25 cellular contexts compared by ENCODE assay signal in the genomic region with DNA sequence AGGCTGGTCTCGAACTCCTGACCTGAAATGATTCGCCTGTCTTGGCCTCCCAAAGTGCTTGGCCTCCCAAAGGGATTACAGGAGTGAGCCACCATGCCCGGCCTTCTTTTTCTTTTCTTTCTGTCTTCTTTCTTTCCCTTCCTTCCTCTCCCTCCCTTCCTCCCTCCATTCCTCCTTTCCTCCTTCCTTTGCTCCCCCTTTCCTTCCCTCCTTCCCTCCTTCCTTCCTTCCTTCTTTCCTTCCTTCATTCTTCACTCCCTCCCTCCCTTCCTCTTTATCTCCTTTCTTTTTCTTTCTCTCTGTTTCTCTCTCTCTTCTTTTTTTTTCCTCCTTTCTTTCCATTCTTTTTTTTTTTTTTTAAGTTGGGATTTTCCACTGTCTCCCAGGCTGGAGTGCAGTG. TPM values are rescaled to one million over a fixed set of nuclear protein-coding genes. Genes with fewer than 3 reads are reported as not detected.
DNase-seq lines count a peak whose midpoint lies in the region; ATAC-seq, FAIRE-seq and TF ChIP-seq lines count a peak whose summit lies in the region.
"Had no signal": no experiment of that assay in that cellular context is flagged by ENCODE, and none has a peak within 500 bp of the region (broad histone marks: within the 10 kb centered on the region; RNA-seq: fewer than 3 reads in every experiment).

No MANE protein-coding gene starts in this region.

- H3K27ac Mint-ChIP-seq in MCF 10A (ENCODE audit: low read depth, unreplicated experiment) = peak overlapping the region; percentile 59
- H3K27ac Mint-ChIP-seq in natural killer cell treated with Interleukin-12 subunit alpha and Interleukin-12 subunit beta and Interleukin-15 and Interleukin-18, amount 100 ng/mL, for 72 hours = no peak overlapping the region
- H3K27ac Mint-ChIP-seq in natural killer cell = no peak overlapping the region
- H3K27ac Mint-ChIP-seq: CD4-positive, CD25-positive, alpha-beta regulatory T cell; CD8-positive, alpha-beta memory T cell had no signal

- in situ Hi-C loops in K562 (cut with MboI) = no loop called here

- 0 out of 2 replicates have a peak, but pooled peaks cover 5% of the 10 kb centered on the region for H4K20me1 ChIP-seq in K562 (replicated peaks; ENCODE audit: control insufficient read depth, insufficient read depth, low read length)
- H4K20me1 ChIP-seq: BLaER1 had no signal

- no peak overlapping the region for H3K4me3 ChIP-seq in breast epithelium
- H3K4me3 ChIP-seq in K562 = no peak overlapping the region
- H3K4me3 ChIP-seq: BLaER1 had no signal

- H3K4me2 ChIP-seq in K562 (ENCODE audit: insufficient read depth, low read length) = no peak overlapping the region
- H3K4me2 ChIP-seq: BLaER1 had no signal

- no peak overlapping the region for H3K27ac ChIP-seq in breast epithelium
- H3K27ac ChIP-seq in K562 (ENCODE audit: extremely low read depth, low read depth, low read length) = no peak overlapping the region
- H3K27ac ChIP-seq: BLaER1 had no signal

- no peaks in the 10 kb centered on the region for H3K9me1 ChIP-seq in K562 (ENCODE audit: control insufficient read depth, insufficient read depth, low read length)

- TF ChIP-seq CTCF in MCF 10A (IDR thresholded peaks at IDR 0.05; ENCODE audit: unreplicated experiment) = no peak
- TF ChIP-seq CTCF in breast epithelium (IDR thresholded peaks at IDR 0.05) = no peak
- TF ChIP-seq CTCF in natural killer cell (IDR thresholded peaks at IDR 0.05) = no peak
- TF ChIP-seq CTCF in K562 (IDR thresholded peaks at IDR 0.05 in 2 of 3, conservative IDR thresholded peaks at IDR 0.05 in 1 of 3; ENCODE audit: insufficient read depth in 2 of 3, low read depth in 1 of 3, low read length in 3 of 3) = no peak

- intact Hi-C loops in MCF 10A (cut with micrococcal nuclease) = no loop called here
- intact Hi-C loops in breast epithelium (cut with DNase I; ENCODE audit: low total_unique reads) = no loop called here
- intact Hi-C loops in natural killer cell (cut with micrococcal nuclease) = no loop called here
- intact Hi-C loops in K562 (cut with micrococcal nuclease) = no loop called here

- H3K27me3 ChIP-seq in breast epithelium = peaks cover 0 to 6% of the 10 kb centered on the region in 2 donors
- peaks cover 9 to 40% of the 10 kb centered on the region in 2 experiments; a peak in 4 of 5 replicates for H3K27me3 ChIP-seq in K562 (ENCODE audit: control insufficient read depth in 2 of 2, insufficient read depth in 2 of 2, low read length in 2 of 2)

- H3K36me3 Mint-ChIP-seq in MCF 10A (ENCODE audit: insufficient read depth, unreplicated experiment) = peaks cover 99% of the 10 kb centered on the region
- H3K36me3 Mint-ChIP-seq in natural killer cell treated with Interleukin-12 subunit alpha and Interleukin-12 subunit beta and Interleukin-15 and Interleukin-18, amount 100 ng/mL, for 72 hours = no peaks in the 10 kb centered on the region
- no peaks in the 10 kb centered on the region for H3K36me3 Mint-ChIP-seq in natural killer cell
- H3K36me3 Mint-ChIP-seq: CD14-positive monocyte; CD4-positive, alpha-beta memory T cell; CD4-positive, CD25-positive, alpha-beta regulatory T cell; CD8-positive, alpha-beta memory T cell had no signal

- H3K9ac ChIP-seq in K562 (ENCODE audit: insufficient read depth in 1 of 2, low read depth in 2 of 2, low read length in 2 of 2) = no peak overlapping the region
- H3K9ac ChIP-seq: BLaER1 had no signal

- no peaks in the 10 kb centered on the region for H3K79me2 ChIP-seq in K562 (ENCODE audit: control insufficient read depth, insufficient read depth, low read length)

- no peaks in the 10 kb centered on the region for H3K9me3 Mint-ChIP-seq in MCF 10A (ENCODE audit: unreplicated experiment)
- no peaks in the 10 kb centered on the region for H3K9me3 Mint-ChIP-seq in natural killer cell treated with Interleukin-12 subunit alpha and Interleukin-12 subunit beta and Interleukin-15 and Interleukin-18, amount 100 ng/mL, for 72 hours
- no peaks in the 10 kb centered on the region for H3K9me3 Mint-ChIP-seq in natural killer cell
- H3K9me3 Mint-ChIP-seq: CD4-positive, alpha-beta memory T cell; CD8-positive, alpha-beta memory T cell had no signal

- peaks cover 24% of the 10 kb centered on the region for H3K4me1 Mint-ChIP-seq in MCF 10A (ENCODE audit: insufficient read depth, unreplicated experiment)
- H3K4me1 Mint-ChIP-seq in natural killer cell treated with Interleukin-12 subunit alpha and Interleukin-12 subunit beta and Interleukin-15 and Interleukin-18, amount 100 ng/mL, for 72 hours (ENCODE audit: low read depth in 2 of 2) = peaks cover 7 to 10% of the 10 kb centered on the region in 2 donors
- peaks cover 7 to 17% of the 10 kb centered on the region in 2 donors for H3K4me1 Mint-ChIP-seq in natural killer cell

- POLR2A ChIA-PET in MCF 10A (lab: Yijun Ruan, JAX) = no interaction called here
- POLR2A ChIA-PET in K562 (lab: Yijun Ruan, JAX) = no interaction called here

- H3K4me1 ChIP-seq in breast epithelium (no peaks in the 10 kb centered on the region), K562 (replicated peaks in 1 of 2; ENCODE audit: control insufficient read depth in 2 of 2, insufficient read depth in 2 of 2, low read length in 2 of 2) (peaks cover 0 to 23% of the 10 kb centered on the region in 2 experiments; a peak in 2 of 5 replicates)
- H3K4me1 ChIP-seq: BE2C, BLaER1 had no signal

- FAIRE-seq in K562 (lab: Jason Lieb, UNC) = no peak
- FAIRE-seq: A204.1, G401.6, GM12891, GM19239 had no signal

- no peaks in the 10 kb centered on the region for H3K27me3 Mint-ChIP-seq in MCF 10A (ENCODE audit: insufficient read depth, unreplicated experiment)
- peaks cover 10 to 26% of the 10 kb centered on the region in 2 donors for H3K27me3 Mint-ChIP-seq in natural killer cell treated with Interleukin-12 subunit alpha and Interleukin-12 subunit beta and Interleukin-15 and Interleukin-18, amount 100 ng/mL, for 72 hours
- peaks cover 23 to 27% of the 10 kb centered on the region in 2 donors for H3K27me3 Mint-ChIP-seq in natural killer cell (ENCODE audit: low read depth in 2 of 2)

- TF ChIP-seq RAD21 in K562 (CRISPR knock-in tag; conservative IDR thresholded peaks at IDR 0.05 in 1 of 2, IDR thresholded peaks at IDR 0.05 in 1 of 2) = no peak

- TF ChIP-seq POLR2A in breast epithelium (IDR thresholded peaks at IDR 0.05) = no peak
- no peak for TF ChIP-seq POLR2A in K562 (conservative IDR thresholded peaks at IDR 0.05)

- CTCF ChIA-PET in MCF 10A (lab: Yijun Ruan, JAX) (no interaction called here), K562 (lab: Yijun Ruan, JAX; ENCODE audit: low intra/inter-chr PET ratio) (no interaction called here)

- H3K36me3 ChIP-seq in breast epithelium (no peaks in the 10 kb centered on the region), K562 (ENCODE audit: control insufficient read depth, insufficient read depth, low read length) (no peaks in the 10 kb centered on the region)
- H3K36me3 ChIP-seq: BE2C, BLaER1 had no signal

- H3K9me3 ChIP-seq in breast epithelium = no peaks in the 10 kb centered on the region
- H3K9me3 ChIP-seq in K562 (replicated peaks; ENCODE audit: control insufficient read depth, insufficient read depth, low read depth, low read length) = no peaks in the 10 kb centered on the region
- H3K9me3 ChIP-seq: BE2C, BLaER1 had no signal

- no TSS peak for BruUV-seq in MCF 10A (replicated peaks; lab: Mats Ljungman, UMichigan)
- no TSS peak for BruUV-seq in K562 (replicated peaks; lab: Mats Ljungman, UMichigan)

- ATAC-seq in natural killer cell treated with Interleukin-12 subunit alpha and Interleukin-12 subunit beta and Interleukin-15 and Interleukin-18, amount 100 ng/mL, for 72 hours = no peak
- no peak for ATAC-seq in natural killer cell
- no peak for ATAC-seq in K562
- no peak for ATAC-seq in HG02623 (IDR thresholded peaks at IDR 0.05; ENCODE audit: unreplicated experiment)

- H3K4me3 Mint-ChIP-seq in MCF 10A (ENCODE audit: unreplicated experiment) = no peak overlapping the region
- no peak overlapping the region for H3K4me3 Mint-ChIP-seq in natural killer cell treated with Interleukin-12 subunit alpha and Interleukin-12 subunit beta and Interleukin-15 and Interleukin-18, amount 100 ng/mL, for 72 hours
- H3K4me3 Mint-ChIP-seq in natural killer cell = no peak overlapping the region
- H3K4me3 Mint-ChIP-seq: CD4-positive, alpha-beta memory T cell; CD4-positive, CD25-positive, alpha-beta regulatory T cell had no signal

- H2AFZ ChIP-seq in K562 (ENCODE audit: low read depth, low read length) = no peak overlapping the region

- DNase-seq in MCF 10A (ENCODE audit: unreplicated experiment) = no peak
- DNase-seq in breast epithelium (ENCODE audit: low spot score in 2 of 2) = no peak
- peak; percentile 2 for DNase-seq in natural killer cell treated with Interleukin-12 subunit alpha and Interleukin-12 subunit beta and Interleukin-15 and Interleukin-18, amount 100 ng/mL, for 72 hours (ENCODE audit: low spot score)
- no peak for DNase-seq in natural killer cell
- no peak for DNase-seq in K562 (ENCODE audit: extremely low read depth in 1 of 4, low spot score in 3 of 4)
- no peak for DNase-seq in DMS 273 treated with DMSO at 0.1 percent for 48 hours (lab: John Stamatoyannopoulos, UW)
- DNase-seq: 8988T; ACHN; BE2C; C1 segment of cervical spinal cord; CD4-positive, alpha-beta memory T cell; CD4-positive, CD25-positive, alpha-beta regulatory T cell; CD8-positive, alpha-beta memory T cell; COR-L47; DMS79 treated with DMSO at 0.1 percent for 48 hours; GF-D8 had no signal

- TF ChIP-seq EP300 in K562 (IDR thresholded peaks at IDR 0.05; ENCODE audit: low read length) = no peak

- WGBS in K562 (ENCODE audit: insufficient coverage, low coverage, missing lambda C conversion rate) = 6% methylated on average over 3 of the region's 3 CpGs

RNA-seq across cellular contexts. Expression of gene C3, which starts 12.1 kb away (rescaled TPM):
- total RNA-seq in MCF 10A (2022) = 842 and 872 TPM in 2 replicates
- total RNA-seq in breast epithelium = 1,000 to 10,000 TPM in 2 of 3 donors, 100 to 1,000 TPM in 1; 856 to 1,298 (median 1,115) TPM
- total RNA-seq in natural killer cell treated with Interleukin-12 subunit alpha and Interleukin-12 subunit beta and Interleukin-15 and Interleukin-18, amount 100 ng/mL, for 72 hours = 1 to 10 TPM; 3.5 to 9.2 TPM
- total RNA-seq in natural killer cell = 1 to 10 TPM in 1 of 3 donors, under 1 TPM in 1, not detected in 1; 0.38 to 5.5 TPM
- total RNA-seq in K562 (2011; cell fraction: chromatin; rRNA removed; ENCODE audit: low replicate concordance) = 19.5 and 33.3 TPM in 2 replicates
- 14.5 and 17.5 TPM in 2 replicates for total RNA-seq in K562 (2011; cell fraction: nucleolus; rRNA removed)
- 15.2 and 15.6 TPM in 2 replicates for total RNA-seq in K562 (2011; cell fraction: nucleoplasm; rRNA removed)
- 0.59 and 2.0 TPM in 2 replicates for total RNA-seq in K562 (2014; rRNA removed)
- total RNA-seq in K562 (2014; rRNA removed; fragmentation: Illumina TruSeq; extraction: Trizol) = 1.1 and 1.5 TPM in 2 replicates
- 2.1 and 2.2 TPM in 2 replicates for total RNA-seq in K562 (2015; rRNA removed; fragmentation: Illumina TruSeq; extraction: Trizol)
- total RNA-seq in K562 (2021) = 8.0 and 10.6 TPM in 2 replicates
- polyA plus RNA-seq in K562 (2011; rRNA removed) = 9.1 and 40.9 TPM in 2 replicates
- 9.2 and 36.7 TPM in 2 replicates for polyA plus RNA-seq in K562 (2011; cell fraction: cytosol; rRNA removed)
- 23.7 and 50.5 TPM in 2 replicates for polyA plus RNA-seq in K562 (2011; cell fraction: nucleus; rRNA removed)
- 7.4 and 20.1 TPM in 2 replicates for polyA plus RNA-seq in K562 (2012)
- polyA plus RNA-seq in K562 (2014; fragmentation: Illumina TruSeq; extraction: Trizol) = 2.4 and 4.3 TPM in 2 replicates
- polyA plus RNA-seq in K562 (2014; fragmentation: Nextera tagmentation; extraction: Ambion mirVana) = 1 to 10 TPM; 1.2 to 2.2 TPM
- polyA plus RNA-seq in K562 (2014; rRNA removed) = 2.5 and 5.4 TPM in 2 replicates
- polyA minus RNA-seq in K562 (2011; rRNA and poly(A)+ RNA removed) = 6.5 and 24.5 TPM in 2 replicates
- polyA minus RNA-seq in K562 (2011; cell fraction: cytosol; rRNA and poly(A)+ RNA removed) = 23.9 and 64.6 TPM in 2 replicates
- 16.2 and 39.1 TPM in 2 replicates for polyA minus RNA-seq in K562 (2011; cell fraction: nucleus; rRNA and poly(A)+ RNA removed)
- total RNA-seq: CD4-positive, CD25-positive, alpha-beta regulatory T cell had no signal
- polyA plus RNA-seq: CD4-positive, alpha-beta memory T cell; CD4-positive, CD25-positive, alpha-beta regulatory T cell; CD8-positive, alpha-beta memory T cell had no signal

RNA-seq across cellular contexts. Expression of gene GPR108, which starts 29.0 kb away (rescaled TPM):
- 115 and 124 TPM in 2 replicates for total RNA-seq in MCF 10A (2022)
- 10 to 100 TPM; 62.9 to 98.1 (median 78.0) TPM for total RNA-seq in breast epithelium
- total RNA-seq in natural killer cell treated with Interleukin-12 subunit alpha and Interleukin-12 subunit beta and Interleukin-15 and Interleukin-18, amount 100 ng/mL, for 72 hours = 10 to 100 TPM; 67.4 to 70.4 TPM
- total RNA-seq in natural killer cell = 10 to 100 TPM; 66.1 to 78.0 (median 76.9) TPM
- total RNA-seq in K562 (2011; cell fraction: chromatin; rRNA removed; ENCODE audit: low replicate concordance) = 45.9 and 112 TPM in 2 replicates
- 96.6 and 107 TPM in 2 replicates for total RNA-seq in K562 (2011; cell fraction: nucleolus; rRNA removed)
- 72.1 and 74.9 TPM in 2 replicates for total RNA-seq in K562 (2011; cell fraction: nucleoplasm; rRNA removed)
- total RNA-seq in K562 (2014; rRNA removed) = 23.8 and 33.5 TPM in 2 replicates
- total RNA-seq in K562 (2014; rRNA removed; fragmentation: Illumina TruSeq; extraction: Trizol) = 12.3 and 16.4 TPM in 2 replicates
- 21.9 and 24.4 TPM in 2 replicates for total RNA-seq in K562 (2015; rRNA removed; fragmentation: Illumina TruSeq; extraction: Trizol)
- 31.1 and 33.1 TPM in 2 replicates for total RNA-seq in K562 (2021)
- polyA plus RNA-seq in K562 (2011; rRNA removed) = 29.8 and 46.5 TPM in 2 replicates
- polyA plus RNA-seq in K562 (2011; cell fraction: cytosol; rRNA removed) = 43.8 and 51.1 TPM in 2 replicates
- polyA plus RNA-seq in K562 (2011; cell fraction: nucleus; rRNA removed) = 180 and 195 TPM in 2 replicates
- 29.9 and 65.7 TPM in 2 replicates for polyA plus RNA-seq in K562 (2012)
- 32.3 and 33.2 TPM in 2 replicates for polyA plus RNA-seq in K562 (2014; fragmentation: Illumina TruSeq; extraction: Trizol)
- polyA plus RNA-seq in K562 (2014; fragmentation: Nextera tagmentation; extraction: Ambion mirVana) = 1 to 10 TPM; 2.4 to 6.1 TPM
- 32.9 and 36.4 TPM in 2 replicates for polyA plus RNA-seq in K562 (2014; rRNA removed)
- 22.3 and 35.9 TPM in 2 replicates for polyA minus RNA-seq in K562 (2011; rRNA and poly(A)+ RNA removed)
- polyA minus RNA-seq in K562 (2011; cell fraction: cytosol; rRNA and poly(A)+ RNA removed) = 21.0 and 22.6 TPM in 2 replicates
- polyA minus RNA-seq in K562 (2011; cell fraction: nucleus; rRNA and poly(A)+ RNA removed) = 18.7 and 34.9 TPM in 2 replicates

RNA-seq across cellular contexts. Expression of gene TRIP10, which starts 31.1 kb away (rescaled TPM):
- total RNA-seq in MCF 10A (2022) = 45.4 and 49.7 TPM in 2 replicates
- 10 to 100 TPM; 56.9 to 98.1 (median 87.5) TPM for total RNA-seq in breast epithelium
- total RNA-seq in natural killer cell treated with Interleukin-12 subunit alpha and Interleukin-12 subunit beta and Interleukin-15 and Interleukin-18, amount 100 ng/mL, for 72 hours = 10 to 100 TPM; 44.8 to 76.5 TPM
- 1 to 10 TPM; 1.0 to 5.2 (median 3.3) TPM for total RNA-seq in natural killer cell
- total RNA-seq in K562 (2011; cell fraction: chromatin; rRNA removed; ENCODE audit: low replicate concordance) = 67.3 and 119 TPM in 2 replicates
- total RNA-seq in K562 (2011; cell fraction: nucleolus; rRNA removed) = 65.3 and 66.5 TPM in 2 replicates
- 53.5 and 66.7 TPM in 2 replicates for total RNA-seq in K562 (2011; cell fraction: nucleoplasm; rRNA removed)
- 57.4 and 61.8 TPM in 2 replicates for total RNA-seq in K562 (2014; rRNA removed)
- total RNA-seq in K562 (2014; rRNA removed; fragmentation: Illumina TruSeq; extraction: Trizol) = 23.6 and 29.4 TPM in 2 replicates
- 34.6 and 36.1 TPM in 2 replicates for total RNA-seq in K562 (2015; rRNA removed; fragmentation: Illumina TruSeq; extraction: Trizol)
- total RNA-seq in K562 (2021) = 59.1 and 63.2 TPM in 2 replicates
- polyA plus RNA-seq in K562 (2011; rRNA removed) = 29.1 and 39.3 TPM in 2 replicates
- 22.8 and 30.6 TPM in 2 replicates for polyA plus RNA-seq in K562 (2011; cell fraction: cytosol; rRNA removed)
- 113 and 133 TPM in 2 replicates for polyA plus RNA-seq in K562 (2011; cell fraction: nucleus; rRNA removed)
- 47.5 and 50.8 TPM in 2 replicates for polyA plus RNA-seq in K562 (2012)
- 56.2 and 56.7 TPM in 2 replicates for polyA plus RNA-seq in K562 (2014; fragmentation: Illumina TruSeq; extraction: Trizol)
- 1 to 10 TPM; 1.2 to 2.7 TPM for polyA plus RNA-seq in K562 (2014; fragmentation: Nextera tagmentation; extraction: Ambion mirVana)
- 66.6 and 66.8 TPM in 2 replicates for polyA plus RNA-seq in K562 (2014; rRNA removed)
- polyA minus RNA-seq in K562 (2011; rRNA and poly(A)+ RNA removed) = 17.1 and 20.3 TPM in 2 replicates
- polyA minus RNA-seq in K562 (2011; cell fraction: cytosol; rRNA and poly(A)+ RNA removed) = 18.3 and 21.0 TPM in 2 replicates
- 21.3 and 30.1 TPM in 2 replicates for polyA minus RNA-seq in K562 (2011; cell fraction: nucleus; rRNA and poly(A)+ RNA removed)

RNA-seq across cellular contexts. Expression of gene TNFSF14, which starts 38.4 kb away (rescaled TPM):
- 12.1 and 12.2 TPM in 2 replicates for total RNA-seq in MCF 10A (2022)
- total RNA-seq in breast epithelium = 1 to 10 TPM in 2 of 3 donors, under 1 TPM in 1; 0.96 to 8.3 (median 2.9) TPM
- total RNA-seq in natural killer cell treated with Interleukin-12 subunit alpha and Interleukin-12 subunit beta and Interleukin-15 and Interleukin-18, amount 100 ng/mL, for 72 hours = 10 to 100 TPM in 1 of 2 donors, 1 to 10 TPM in 1; 4.5 to 11.3 TPM
- 10 to 100 TPM; 10.8 to 20.0 (median 11.8) TPM for total RNA-seq in natural killer cell
- total RNA-seq in K562 (2011; cell fraction: chromatin; rRNA removed; ENCODE audit: low replicate concordance) = 0.26 and 0.42 TPM in 2 replicates
- 0.39 and 0.50 TPM in 2 replicates for total RNA-seq in K562 (2011; cell fraction: nucleolus; rRNA removed)
- 0.15 and 0.76 TPM in 2 replicates for total RNA-seq in K562 (2011; cell fraction: nucleoplasm; rRNA removed)
- total RNA-seq in K562 (2014; rRNA removed) = 0.08 TPM in 1 of 2 replicates, not detected in the other
- 0.04 and 0.06 TPM in 2 replicates for total RNA-seq in K562 (2014; rRNA removed; fragmentation: Illumina TruSeq; extraction: Trizol)
- 0.04 and 0.07 TPM in 2 replicates for total RNA-seq in K562 (2015; rRNA removed; fragmentation: Illumina TruSeq; extraction: Trizol)
- total RNA-seq in K562 (2021) = 0.20 and 0.42 TPM in 2 replicates
- polyA plus RNA-seq in K562 (2011; rRNA removed) = 0.32 and 0.38 TPM in 2 replicates
- 0.55 and 0.59 TPM in 2 replicates for polyA plus RNA-seq in K562 (2011; cell fraction: cytosol; rRNA removed)
- polyA plus RNA-seq in K562 (2011; cell fraction: nucleus; rRNA removed) = 0.27 and 0.34 TPM in 2 replicates
- 0.20 and 0.26 TPM in 2 replicates for polyA plus RNA-seq in K562 (2012)
- polyA plus RNA-seq in K562 (2014; fragmentation: Illumina TruSeq; extraction: Trizol) = 0.12 and 0.15 TPM in 2 replicates
- under 1 TPM; 0.01 to 0.04 TPM for polyA plus RNA-seq in K562 (2014; fragmentation: Nextera tagmentation; extraction: Ambion mirVana)
- polyA plus RNA-seq in K562 (2014; rRNA removed) = not detected in 2 replicates
- 0.74 and 0.87 TPM in 2 replicates for polyA minus RNA-seq in K562 (2011; rRNA and poly(A)+ RNA removed)
- 0.29 TPM in 1 of 2 replicates, not detected in the other for polyA minus RNA-seq in K562 (2011; cell fraction: cytosol; rRNA and poly(A)+ RNA removed)
- polyA minus RNA-seq in K562 (2011; cell fraction: nucleus; rRNA and poly(A)+ RNA removed) = 0.11 and 0.13 TPM in 2 replicates
- total RNA-seq: A673 had no signal
- polyA plus RNA-seq: AG04450 had no signal

RNA-seq across cellular contexts. Expression of gene SH2D3A, which starts 58.9 kb away (rescaled TPM):
- total RNA-seq in MCF 10A (2022) (28.5 and 76.7 TPM in 2 replicates), breast epithelium (10 to 100 TPM in 2 of 3 donors, under 1 TPM in 1; 0.96 to 38.2 (median 18.4) TPM), natural killer cell (10 to 100 TPM; 14.6 to 20.1 (median 15.3) TPM), K562 (2014; rRNA removed) (20.0 and 25.9 TPM in 2 replicates), K562 (2014; rRNA removed; fragmentation: Illumina TruSeq; extraction: Trizol) (3.0 and 4.8 TPM in 2 replicates), K562 (2015; rRNA removed; fragmentation: Illumina TruSeq; extraction: Trizol) (8.6 and 8.9 TPM in 2 replicates), K562 (2021) (19.4 and 26.3 TPM in 2 replicates)
- 10 to 100 TPM; 15.2 to 17.8 TPM for total RNA-seq in natural killer cell treated with Interleukin-12 subunit alpha and Interleukin-12 subunit beta and Interleukin-15 and Interleukin-18, amount 100 ng/mL, for 72 hours
- 17.3 and 38.7 TPM in 2 replicates for total RNA-seq in K562 (2011; cell fraction: chromatin; rRNA removed; ENCODE audit: low replicate concordance)
- 28.7 and 29.6 TPM in 2 replicates for total RNA-seq in K562 (2011; cell fraction: nucleolus; rRNA removed)
- 21.3 and 22.0 TPM in 2 replicates for total RNA-seq in K562 (2011; cell fraction: nucleoplasm; rRNA removed)
- polyA plus RNA-seq in K562 (2011; rRNA removed) (8.7 and 13.4 TPM in 2 replicates), K562 (2014; fragmentation: Illumina TruSeq; extraction: Trizol) (9.6 and 17.7 TPM in 2 replicates), K562 (2014; fragmentation: Nextera tagmentation; extraction: Ambion mirVana) (under 1 TPM; 0.75 to 0.83 TPM), K562 (2014; rRNA removed) (19.8 and 24.8 TPM in 2 replicates)
- 12.2 and 22.2 TPM in 2 replicates for polyA plus RNA-seq in K562 (2011; cell fraction: cytosol; rRNA removed)
- 20.1 and 35.1 TPM in 2 replicates for polyA plus RNA-seq in K562 (2011; cell fraction: nucleus; rRNA removed)
- 10.3 and 10.8 TPM in 2 replicates for polyA plus RNA-seq in K562 (2012)
- polyA minus RNA-seq in K562 (2011; rRNA and poly(A)+ RNA removed) = 3.0 and 4.7 TPM in 2 replicates
- 8.7 and 11.1 TPM in 2 replicates for polyA minus RNA-seq in K562 (2011; cell fraction: cytosol; rRNA and poly(A)+ RNA removed)
- 17.0 and 18.8 TPM in 2 replicates for polyA minus RNA-seq in K562 (2011; cell fraction: nucleus; rRNA and poly(A)+ RNA removed)
- polyA plus RNA-seq: AG04450, CD14-positive monocyte had no signal

Comparison
In these comparisons a context has a peak if more than half of its experiments do, and no peak if none do; other contexts are left out.
1. RNA of gene C3, which starts 12.1 kb away (total RNA-seq): 856 to 1,298 TPM in breast epithelium and 842 to 872 TPM in MCF 10A; 3.5 to 9.2 TPM in natural killer cell treated with Interleukin-12 subunit alpha and Interleukin-12 subunit beta and Interleukin-15 and Interleukin-18, amount 100 ng/mL, for 72 hours, 0.59 to 33.3 TPM in K562 and 0.38 to 5.5 TPM in natural killer cell; every median in the first group is over 10 times any median in the second.